Comparison of ENCODE assay signal across 1 cellular context in genomic region chr2:218249686-218250085, GRCh38.
TF ChIP-seq lines count a peak whose summit lies in the region.

No MANE protein-coding gene starts in this region.

TF ChIP-seq in GM12878, 131 proteins besides CTCF, POLR2A, EP300 and RAD21:
- TF ChIP-seq SKIL (IDR thresholded peaks at IDR 0.05; ENCODE audit: low read depth, poor library complexity, severe bottlenecking) (no peak), MYC (IDR thresholded peaks at IDR 0.05; ENCODE audit: insufficient read depth, insufficient read length, insufficient replicate concordance, low read length, severe bottlenecking) (no peak), FOXM1 (IDR thresholded peaks at IDR 0.05; ENCODE audit: low read depth, low read length) (no peak), NR2F1 (conservative IDR thresholded peaks at IDR 0.05) (no peak), ZNF274 (IDR thresholded peaks at IDR 0.05; ENCODE audit: insufficient read depth, insufficient read length) (no peak), KLF5 (IDR thresholded peaks at IDR 0.05; ENCODE audit: partially characterized antibody) (no peak), RELB (IDR thresholded peaks at IDR 0.05; ENCODE audit: low read depth) (no peak), IKZF2 (IDR thresholded peaks at IDR 0.05) (no peak), CEBPZ (IDR thresholded peaks at IDR 0.05; ENCODE audit: low read depth, low read length) (no peak), SIN3A (IDR thresholded peaks at IDR 0.05; ENCODE audit: low read depth, low read length) (no peak), POU2F2 (IDR thresholded peaks at IDR 0.05; ENCODE audit: borderline replicate concordance, low read depth, low read length) (no peak), ASH2L (IDR thresholded peaks at IDR 0.05; ENCODE audit: borderline replicate concordance, low read depth) (no peak), IRF4 (IDR thresholded peaks at IDR 0.05; ENCODE audit: low read depth, low read length) (no peak), CUX1 (IDR thresholded peaks at IDR 0.05; ENCODE audit: insufficient replicate concordance, low read depth, low read length) (no peak), TAF1 (IDR thresholded peaks at IDR 0.05; ENCODE audit: borderline replicate concordance, low read depth, low read length) (no peak), BCL3 (IDR thresholded peaks at IDR 0.05; ENCODE audit: borderline replicate concordance, insufficient read depth, low read depth, low read length, poor library complexity, severe bottlenecking) (no peak), ZNF592 (IDR thresholded peaks at IDR 0.05) (no peak), USF1 (IDR thresholded peaks at IDR 0.05; ENCODE audit: borderline replicate concordance, extremely low read length, insufficient read depth, low read depth, low read length) (no peak)
TF ChIP-seq in GM12878: peak in this region for 0.
